24 cellular contexts compared by ENCODE assay signal in genomic region chr6:75491302-75491701, GRCh38. TPM values are rescaled to one million over a fixed set of nuclear protein-coding genes. Genes with fewer than 3 reads are reported as not detected.
DNase-seq lines count a peak whose midpoint lies in the region; ATAC-seq, FAIRE-seq and TF ChIP-seq lines count a peak whose summit lies in the region.
"Had no signal": no experiment of that assay in that cellular context is flagged by ENCODE, and none has a peak within 500 bp of the region (broad histone marks: within the 10 kb centered on the region; RNA-seq: fewer than 3 reads in every experiment).

No MANE protein-coding gene starts in this region.

- H3K4me1 Mint-ChIP-seq in glutamatergic neuron (ENCODE audit: low read depth, unreplicated experiment) = peaks cover 2% of the 10 kb centered on the region

- H3K4me3 ChIP-seq in epithelial cell of proximal tubule (ENCODE audit: low read depth, low read length) = peak overlapping the region; percentile 14
- H3K4me3 ChIP-seq in kidney (ENCODE audit: low read length in 2 of 2) = peak overlapping the region; percentile 6 to 12
- peak overlapping the region; percentile 71 for H3K4me3 ChIP-seq in rectal smooth muscle tissue (ENCODE audit: low read length)
- H3K4me3 ChIP-seq in uterus = peak overlapping the region; percentile 9 to 47
- H3K4me3 ChIP-seq: body of pancreas, suprapubic skin had no signal

- H3K27ac ChIP-seq in kidney (ENCODE audit: low read depth in 2 of 2, low read length in 2 of 2) = no peak overlapping the region
- H3K27ac ChIP-seq in rectal smooth muscle tissue (ENCODE audit: low read depth, low read length) = peak overlapping the region; percentile 75
- peak overlapping the region; percentile 91 to 97 for H3K27ac ChIP-seq in uterus
- H3K27ac ChIP-seq: body of pancreas, HL-60, suprapubic skin had no signal

- H3K9me3 ChIP-seq in kidney (ENCODE audit: control insufficient read depth in 1 of 2, low read length in 2 of 2) (no peaks in the 10 kb centered on the region), uterus (no peaks in the 10 kb centered on the region)
- H3K9me3 ChIP-seq: body of pancreas, suprapubic skin had no signal

- H3K36me3 Mint-ChIP-seq in glutamatergic neuron (ENCODE audit: unreplicated experiment) = no peaks in the 10 kb centered on the region
- H3K36me3 Mint-ChIP-seq: activated naive CD8-positive, alpha-beta T cell; IgD-negative memory B cell; natural killer cell treated with Interleukin-12 subunit alpha and Interleukin-12 subunit beta and Interleukin-15 and Interleukin-18, amount 100 ng/mL, for 72 hours had no signal

- no peaks in the 10 kb centered on the region for H3K4me1 ChIP-seq in kidney (ENCODE audit: control insufficient read depth in 1 of 2, insufficient read depth in 1 of 2, low read depth in 1 of 2, low read length in 2 of 2)
- H3K4me1 ChIP-seq in rectal smooth muscle tissue (ENCODE audit: control insufficient read depth, insufficient read depth, low read length) = peaks cover 13% of the 10 kb centered on the region
- peaks cover 0 to 13% of the 10 kb centered on the region in 2 donors for H3K4me1 ChIP-seq in uterus

- TF ChIP-seq POLR2A in uterus (IDR thresholded peaks at IDR 0.05) = no peak

- H3K27me3 Mint-ChIP-seq in glutamatergic neuron (ENCODE audit: unreplicated experiment) = no peaks in the 10 kb centered on the region

- H3K9ac ChIP-seq in kidney (ENCODE audit: low read length in 2 of 2) (no peak overlapping the region), rectal smooth muscle tissue (ENCODE audit: low read length) (no peak overlapping the region)

- H3K27me3 ChIP-seq in rectal smooth muscle tissue (ENCODE audit: control insufficient read depth, insufficient read depth, low read length) = no peaks in the 10 kb centered on the region
- H3K27me3 ChIP-seq in uterus = no peaks in the 10 kb centered on the region
- H3K27me3 ChIP-seq: body of pancreas, suprapubic skin had no signal

- no peak overlapping the region for H3K4me3 Mint-ChIP-seq in glutamatergic neuron (ENCODE audit: unreplicated experiment)
- H3K4me3 Mint-ChIP-seq: activated naive CD8-positive, alpha-beta T cell; IgD-negative memory B cell; natural killer cell treated with Interleukin-12 subunit alpha and Interleukin-12 subunit beta and Interleukin-15 and Interleukin-18, amount 100 ng/mL, for 72 hours had no signal

- H3K36me3 ChIP-seq in kidney (ENCODE audit: control insufficient read depth in 1 of 2, insufficient read depth in 2 of 2, low read length in 2 of 2) (no peaks in the 10 kb centered on the region), rectal smooth muscle tissue (ENCODE audit: control insufficient read depth, insufficient read depth, low read length) (no peaks in the 10 kb centered on the region), uterus (no peaks in the 10 kb centered on the region)
- H3K36me3 ChIP-seq: suprapubic skin had no signal

- TF ChIP-seq CTCF in epithelial cell of proximal tubule (conservative IDR thresholded peaks at IDR 0.05; ENCODE audit: low read depth, low read length) = no peak
- no peak for TF ChIP-seq CTCF in kidney (IDR thresholded peaks at IDR 0.05; ENCODE audit: borderline replicate concordance, extremely low read depth, insufficient read depth)
- no peak for TF ChIP-seq CTCF in uterus (IDR thresholded peaks at IDR 0.05)
- TF ChIP-seq CTCF in glutamatergic neuron (IDR thresholded peaks at IDR 0.05; ENCODE audit: partially characterized antibody, unreplicated experiment) = no peak

- no peak overlapping the region for H3K27ac Mint-ChIP-seq in glutamatergic neuron (ENCODE audit: unreplicated experiment)
- H3K27ac Mint-ChIP-seq: activated naive CD8-positive, alpha-beta T cell; IgD-negative memory B cell; natural killer cell treated with Interleukin-12 subunit alpha and Interleukin-12 subunit beta and Interleukin-15 and Interleukin-18, amount 100 ng/mL, for 72 hours had no signal

- no peak for ATAC-seq in HG03139 (IDR thresholded peaks at IDR 0.05; ENCODE audit: unreplicated experiment)
- ATAC-seq: body of pancreas; natural killer cell treated with Interleukin-12 subunit alpha and Interleukin-12 subunit beta and Interleukin-15 and Interleukin-18, amount 100 ng/mL, for 72 hours; PC-3 had no signal

- DNase-seq in epithelial cell of proximal tubule (ENCODE audit: low read depth) = no peak
- DNase-seq in kidney = no peak
- no peak for DNase-seq in uterus
- DNase-seq in anterior cingulate cortex (lab: John Stamatoyannopoulos, UW) = no peak
- no peak for DNase-seq in glutamatergic neuron
- DNase-seq: activated CD4-positive, CD25-positive, alpha-beta regulatory T cell; AML-193; body of pancreas; dermis blood vessel endothelial cell; DMS79 treated with DMSO at 0.1 percent for 48 hours; HCEC 1CT; NCI-H774; PC-3; posterior cingulate gyrus; T-helper 2 cell had no signal

- H3K9me3 Mint-ChIP-seq in glutamatergic neuron (ENCODE audit: unreplicated experiment) = no peaks in the 10 kb centered on the region
- H3K9me3 Mint-ChIP-seq: natural killer cell treated with Interleukin-12 subunit alpha and Interleukin-12 subunit beta and Interleukin-15 and Interleukin-18, amount 100 ng/mL, for 72 hours had no signal

- intact Hi-C loops in kidney (cut with DNase I) = no loop called here
- intact Hi-C loops in uterus (cut with DNase I; ENCODE audit: low total_unique reads) = no loop called here

- FAIRE-seq in kidney (lab: Jason Lieb, UNC) = no peak
- FAIRE-seq: frontal cortex had no signal

RNA-seq across cellular contexts. Expression of gene FILIP1, which starts 2.3 kb away (rescaled TPM):
- total RNA-seq in epithelial cell of proximal tubule (under 0.01 and 0.07 TPM in 2 replicates), kidney (4.6 TPM), uterus (10 to 100 TPM in 2 of 4 donors, 1 to 10 TPM in 2; 4.7 to 23.1 (median 12.5) TPM), glutamatergic neuron (ENCODE audit: unreplicated experiment) (0.69 TPM)
- 0.80 TPM for polyA plus RNA-seq in kidney (ENCODE audit: insufficient read depth, low read depth, low replicate concordance)
- total RNA-seq: natural killer cell treated with Interleukin-12 subunit alpha and Interleukin-12 subunit beta and Interleukin-15 and Interleukin-18, amount 100 ng/mL, for 72 hours; PC-3; SK-MEL-5 had no signal
- polyA plus RNA-seq: IgD-negative memory B cell had no signal

Comparison
In these comparisons a context has a peak if more than half of its experiments do, and no peak if none do; other contexts are left out.
1. H3K4me3 ChIP-seq: peak in every context shown above with its lines; median percentile 71 in rectal smooth muscle tissue; 28 in uterus; 14 in epithelial cell of proximal tubule; 9 in kidney.
2. H3K27ac ChIP-seq: peak in rectal smooth muscle tissue (single experiment) and uterus (2 of 2); none in kidney (0 of 2).